Comparison of ENCODE assay signal across 8 cellular contexts in the genomic region with DNA sequence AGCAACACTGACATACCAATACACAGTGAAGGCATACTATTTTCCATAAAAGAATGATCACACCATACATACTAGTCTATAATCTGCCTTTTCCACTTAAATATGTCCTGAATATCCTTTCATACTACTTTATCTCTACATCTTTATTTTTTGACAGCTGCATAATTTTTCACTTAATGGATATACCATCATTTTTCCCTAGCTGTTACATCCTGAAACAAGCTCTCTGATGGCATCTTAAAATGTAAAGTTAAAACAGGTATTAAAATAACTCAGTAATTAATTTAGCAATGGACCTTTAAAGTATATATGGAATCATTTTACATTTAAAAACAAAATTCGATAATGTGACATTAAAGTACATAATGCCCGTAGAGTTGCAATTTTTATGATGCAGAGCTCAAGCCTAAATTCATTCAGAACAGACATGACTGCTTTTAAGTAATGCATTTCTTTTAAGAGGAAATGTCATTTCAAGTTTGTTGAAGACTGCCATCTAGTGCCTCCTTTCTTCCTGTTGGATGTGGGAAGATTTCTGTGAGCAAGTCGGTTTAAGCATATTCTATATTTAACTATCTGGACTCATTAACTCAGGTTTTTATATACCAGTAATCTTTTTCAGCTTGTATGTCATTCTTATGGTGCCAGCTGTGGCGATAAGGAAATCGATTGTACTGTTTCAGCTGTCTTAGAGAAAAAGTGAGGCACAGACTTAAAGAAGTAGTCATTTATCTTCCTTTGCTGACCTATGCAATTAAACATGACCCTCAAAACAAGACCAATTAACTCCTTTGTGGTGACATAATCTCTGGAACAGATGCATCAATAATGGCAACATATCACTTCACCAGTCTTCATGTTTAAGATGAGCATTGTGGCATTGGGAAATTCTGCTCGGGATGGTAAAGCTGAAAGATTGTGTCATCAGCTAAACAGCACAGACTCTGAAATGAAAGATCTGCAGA. TPM values are rescaled to one million over a fixed set of nuclear protein-coding genes. Genes with fewer than 3 reads are reported as not detected.
A peak's percentile ranks its signal among the peaks of the same experiment; 100 is the strongest.
DNase-seq lines count a peak whose midpoint lies in the region; ATAC-seq and TF ChIP-seq lines count a peak whose summit lies in the region.

No MANE protein-coding gene starts in this region.

- POLR2A ChIA-PET in A673 (lab: Charles Lee; ENCODE audit: low non-redundant PET) (no interaction called here), HEK293T (lab: Yijun Ruan, JAX) (no interaction called here)

- peak overlapping the region; percentile 12 for H3K27ac Mint-ChIP-seq in chondrocyte (ENCODE audit: unreplicated experiment)

- intact Hi-C loops in A673 (cut with micrococcal nuclease; ENCODE audit: unreplicated experiment): loop anchor here (1.0 to 10.0 kb wide), 4 partner anchors 86 to 1622 kb away; no protein-coding TSS in a partner anchor

- DNase-seq in A673 (ENCODE audit: low spot score): peak; percentile 74
- peak; percentile 21 for DNase-seq in NCI-H526 treated with DMSO at 0.1 percent for 48 hours (lab: John Stamatoyannopoulos, UW)
- DNase-seq in chondrocyte (ENCODE audit: low spot score): no peak
- DNase-seq in medulla oblongata (ENCODE audit: extremely low spot score): peak; percentile 63
- DNase-seq in activated CD4-positive, alpha-beta T cell treated with anti-CD3 and anti-CD28 coated beads for 48 hours: no peak
- DNase-seq in HEK293T (ENCODE audit: extremely low spot score): no peak

- no peaks in the 10 kb centered on the region for H3K36me3 ChIP-seq in A673 (ENCODE audit: insufficient read depth, low read length, poor library complexity, severe bottlenecking)

- H3K4me1 ChIP-seq in A673 (ENCODE audit: insufficient read depth, low read length, poor library complexity, severe bottlenecking): no peaks in the 10 kb centered on the region

- H3K36me3 Mint-ChIP-seq in chondrocyte (ENCODE audit: low read depth): peaks cover 5% of the 10 kb centered on the region

- no peaks in the 10 kb centered on the region for H3K27me3 Mint-ChIP-seq in chondrocyte (ENCODE audit: low read depth)

- CTCF ChIA-PET in A673 (lab: Charles Lee): interaction anchor here (0.5 to 1.2 kb wide), 3 partner anchors 55 to 759 kb away, joined by 3 to 9 read pairs (median 4); no protein-coding TSS in a partner anchor
- CTCF ChIA-PET in HEK293T (lab: Yijun Ruan, JAX): interaction anchor here (0.6 to 2.3 kb wide), 11 partner anchors 9 to 645 kb away, joined by 3 to 15 read pairs (median 3); no protein-coding TSS in a partner anchor

- H3K4me3 ChIP-seq in A673 (ENCODE audit: low read depth, low read length, poor library complexity, severe bottlenecking): no peak overlapping the region

- no TSS peak for BruUV-seq in A673 (replicated peaks; lab: Mats Ljungman, UMichigan)

- no peaks in the 10 kb centered on the region for H3K9me3 Mint-ChIP-seq in chondrocyte (ENCODE audit: low read depth)

- ATAC-seq in GM18502 (IDR thresholded peaks at IDR 0.05; ENCODE audit: poor library complexity, unreplicated experiment) (peak; percentile 67), HG03139 (IDR thresholded peaks at IDR 0.05; ENCODE audit: unreplicated experiment) (peak; percentile 81)

- no peak overlapping the region for H3K4me3 Mint-ChIP-seq in chondrocyte (ENCODE audit: unreplicated experiment)

- H3K27me3 ChIP-seq in A673 (replicated peaks; ENCODE audit: insufficient read depth, low read depth, low read length, poor library complexity): no peaks in the 10 kb centered on the region

- TF ChIP-seq CTCF in A673 (conservative IDR thresholded peaks at IDR 0.05; ENCODE audit: low read depth, low read length) (peak; percentile 71), chondrocyte (IDR thresholded peaks at IDR 0.05) (peak; percentile 85)

- peaks cover 50% of the 10 kb centered on the region for H3K4me1 Mint-ChIP-seq in chondrocyte (ENCODE audit: low read depth)

- no peak overlapping the region for H3K27ac ChIP-seq in A673 (ENCODE audit: low read depth, low read length, poor library complexity, severe bottlenecking)

- H3K9me3 ChIP-seq in A673 (ENCODE audit: low read depth, low read length, poor library complexity, severe bottlenecking): no peaks in the 10 kb centered on the region

TF ChIP-seq in HEK293T, 16 proteins besides CTCF, POLR2A, EP300 and RAD21:
- TF ChIP-seq SUZ12 (IDR thresholded peaks at IDR 0.05) (no peak), ARNT (IDR thresholded peaks at IDR 0.05) (no peak), LEF1 (IDR thresholded peaks at IDR 0.05; ENCODE audit: borderline replicate concordance) (no peak), FOXK2 (IDR thresholded peaks at IDR 0.05) (no peak), TARDBP (IDR thresholded peaks at IDR 0.05) (no peak), BHLHE40 (IDR thresholded peaks at IDR 0.05; ENCODE audit: borderline replicate concordance) (no peak), SP1 (IDR thresholded peaks at IDR 0.05) (no peak), FOXA1 (IDR thresholded peaks at IDR 0.05) (no peak), HDGF (IDR thresholded peaks at IDR 0.05; ENCODE audit: borderline replicate concordance) (no peak), FOXM1 (IDR thresholded peaks at IDR 0.05; ENCODE audit: borderline replicate concordance) (no peak), NFRKB (IDR thresholded peaks at IDR 0.05) (no peak), ELF4 (IDR thresholded peaks at IDR 0.05) (no peak), ZNF384 (IDR thresholded peaks at IDR 0.05) (no peak), L3MBTL2 (conservative IDR thresholded peaks at IDR 0.05) (no peak), CTBP1 (IDR thresholded peaks at IDR 0.05; ENCODE audit: borderline replicate concordance) (no peak)
- TF ChIP-seq, protein P1, sequence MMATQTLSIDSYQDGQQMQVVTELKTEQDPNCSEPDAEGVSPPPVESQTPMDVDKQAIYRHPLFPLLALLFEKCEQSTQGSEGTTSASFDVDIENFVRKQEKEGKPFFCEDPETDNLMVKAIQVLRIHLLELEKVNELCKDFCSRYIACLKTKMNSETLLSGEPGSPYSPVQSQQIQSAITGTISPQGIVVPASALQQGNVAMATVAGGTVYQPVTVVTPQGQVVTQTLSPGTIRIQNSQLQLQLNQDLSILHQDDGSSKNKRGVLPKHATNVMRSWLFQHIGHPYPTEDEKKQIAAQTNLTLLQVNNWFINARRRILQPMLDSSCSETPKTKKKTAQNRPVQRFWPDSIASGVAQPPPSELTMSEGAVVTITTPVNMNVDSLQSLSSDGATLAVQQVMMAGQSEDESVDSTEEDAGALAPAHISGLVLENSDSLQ (IDR thresholded peaks at IDR 0.05): no peak

RNA-seq across cellular contexts. Expression of a gene that starts 20.3 kb away (rescaled TPM):
- total RNA-seq in A673 (2021): 0.70 and 1.1 TPM in 2 replicates
- total RNA-seq in chondrocyte: 30.3 to 62.8 TPM (median 32.0 TPM) in 3 replicates

Comparison
In these comparisons a context has a peak if more than half of its experiments do, and no peak if none do; other contexts are left out.
1. DNase-seq: peak in A673 (single experiment), NCI-H526 treated with DMSO at 0.1 percent for 48 hours (single experiment) and medulla oblongata (single experiment); none in chondrocyte (single experiment), activated CD4-positive, alpha-beta T cell treated with anti-CD3 and anti-CD28 coated beads for 48 hours (single experiment) and HEK293T (single experiment).
2. RNA of a gene that starts 20.3 kb away (total RNA-seq): 30.3 to 62.8 TPM in chondrocyte; 0.70 to 1.1 TPM in A673; every median in the first group is over 10 times any median in the second.